10 cellular contexts compared by ENCODE assay signal in the genomic region with DNA sequence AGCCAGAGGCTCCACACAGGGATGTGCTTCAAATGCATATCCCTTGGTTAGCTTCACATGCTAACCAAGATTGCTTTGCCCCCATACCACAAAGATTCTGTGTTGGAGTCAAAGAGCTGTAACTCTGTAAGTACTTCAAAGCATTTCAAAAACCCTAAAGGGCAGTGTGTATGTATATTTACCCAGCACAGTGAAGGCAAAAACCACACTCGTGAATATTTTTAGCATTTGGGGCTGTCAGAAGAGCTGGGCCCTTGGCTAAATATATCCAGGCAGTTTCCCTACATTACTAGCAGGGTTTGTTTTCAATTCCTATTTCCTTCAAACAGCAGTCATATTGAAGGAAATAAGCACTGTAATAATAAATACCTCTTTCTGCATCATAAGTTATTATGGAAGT.
DNase-seq lines count a peak whose midpoint lies in the region; ATAC-seq and TF ChIP-seq lines count a peak whose summit lies in the region.
"Had no signal": no experiment of that assay in that cellular context is flagged by ENCODE, and none has a peak within 500 bp of the region (broad histone marks: within the 10 kb centered on the region; RNA-seq: fewer than 3 reads in every experiment).

No MANE protein-coding gene starts in this region.

- no peak overlapping the region for H3K4me2 ChIP-seq in trophoblast cell (ENCODE audit: low read length)

- in situ Hi-C loops in transverse colon (cut with MboI; ENCODE audit: low pct_ligation_motif_present in 1 of 4, low pct_unique_long_range_greater_than_20kb in 1 of 4, low sequenced_read_pairs in 3 of 4), result no loop called here

- H3K79me2 ChIP-seq in trophoblast cell (ENCODE audit: control insufficient read depth, insufficient read depth, low read length, poor library complexity), result no peaks in the 10 kb centered on the region

- H3K23ac ChIP-seq in trophoblast cell (ENCODE audit: low read length), result no peak overlapping the region

- intact Hi-C loops in transverse colon (cut with DNase I; ENCODE audit: low total_unique reads), result no loop called here

- H2AFZ ChIP-seq in trophoblast cell (ENCODE audit: insufficient read depth, low read length, poor library complexity), result no peak overlapping the region

- H2BK12ac ChIP-seq in trophoblast cell (ENCODE audit: low read length), result no peak overlapping the region

- no peak overlapping the region for H4K12ac ChIP-seq in trophoblast cell (ENCODE audit: low read depth, low read length)

- TF ChIP-seq EP300 in transverse colon (IDR thresholded peaks at IDR 0.05; ENCODE audit: low read depth), result no peak

- H3K9me3 ChIP-seq in trophoblast cell (ENCODE audit: insufficient read depth, low read depth, low read length), result no peaks in the 10 kb centered on the region
- H3K9me3 ChIP-seq in transverse colon, result no peaks in the 10 kb centered on the region
- H3K9me3 ChIP-seq: prostate gland had no signal

- H3K9ac ChIP-seq in trophoblast cell (ENCODE audit: low read length), result no peak overlapping the region

- H3K4ac ChIP-seq in trophoblast cell (ENCODE audit: low read depth, low read length), result no peak overlapping the region

- TF ChIP-seq POLR2A in transverse colon (IDR thresholded peaks at IDR 0.05), result no peak

- H3K27me3 ChIP-seq in trophoblast cell (ENCODE audit: insufficient read depth, low read length) (no peaks in the 10 kb centered on the region), transverse colon (no peaks in the 10 kb centered on the region)

- no peak for TF ChIP-seq CTCF in transverse colon (IDR thresholded peaks at IDR 0.05)

- peak; percentile 75 for DNase-seq in NOMO-1 treated with DMSO at 0.1 percent for 48 hours (lab: John Stamatoyannopoulos, UW; ENCODE audit: unreplicated experiment)
- DNase-seq in trophoblast cell, result no peak
- no peak for DNase-seq in stimulated activated CD4-positive, alpha-beta T cell treated with anti-CD3 and anti-CD28 coated beads, Interleukin-4, amount 100 ng/mL, for 4 hours
- DNase-seq in transverse colon, result no peak
- DNase-seq in NCI-H2081 treated with DMSO at 0.1 percent for 48 hours (lab: John Stamatoyannopoulos, UW), result no peak
- DNase-seq: NCI-H510A treated with DMSO at 0.1 percent for 48 hours had no signal

- H4K91ac ChIP-seq in trophoblast cell (ENCODE audit: low read depth, low read length), result no peak overlapping the region

- no peak overlapping the region for H4K8ac ChIP-seq in trophoblast cell (ENCODE audit: low read depth, low read length)

- no peak overlapping the region for H2BK120ac ChIP-seq in trophoblast cell (ENCODE audit: insufficient read depth, low read length, poor library complexity)

- no peak overlapping the region for H3K14ac ChIP-seq in trophoblast cell (ENCODE audit: low read length)

- H3K36me3 ChIP-seq in trophoblast cell (ENCODE audit: control insufficient read depth in 1 of 2, insufficient read depth in 2 of 2, low read length in 2 of 2) (no peaks in the 10 kb centered on the region), transverse colon (no peaks in the 10 kb centered on the region)
- H3K36me3 ChIP-seq: prostate gland had no signal

- H2AK5ac ChIP-seq in trophoblast cell (ENCODE audit: low read length), result peak overlapping the region; percentile 1

- ATAC-seq in GM18867 (IDR thresholded peaks at IDR 0.05; ENCODE audit: unreplicated experiment), result peak; percentile 70
- ATAC-seq in HG02623 (IDR thresholded peaks at IDR 0.05; ENCODE audit: unreplicated experiment), result peak; percentile 65
- ATAC-seq: esophagus mucosa had no signal

- no CpG with 5 or more reads among the region's 1 CpG for WGBS in trophoblast cell (ENCODE audit: extremely low coverage, insufficient coverage, insufficient read length)
- 17 to 36% methylated on average over 1 of the region's 1 CpG for WGBS in transverse colon (ENCODE audit: low coverage in 1 of 2), 2 donors

- H3K79me1 ChIP-seq in trophoblast cell (ENCODE audit: low read length), result peaks cover 4% of the 10 kb centered on the region

- H3K4me1 ChIP-seq in trophoblast cell (ENCODE audit: control insufficient read depth in 1 of 2, insufficient read depth in 2 of 2, low read length in 2 of 2), result peaks cover 14 to 22% of the 10 kb centered on the region in 2 experiments
- H3K4me1 ChIP-seq in transverse colon, result no peaks in the 10 kb centered on the region
- H3K4me1 ChIP-seq: prostate gland had no signal

- H3K18ac ChIP-seq in trophoblast cell (ENCODE audit: low read length), result no peak overlapping the region

- H3K27ac ChIP-seq in trophoblast cell (ENCODE audit: low read depth, low read length), result no peak overlapping the region
- H3K27ac ChIP-seq in transverse colon, result no peak overlapping the region
- H3K27ac ChIP-seq: prostate gland had no signal

- H3K4me3 ChIP-seq in trophoblast cell (ENCODE audit: low read depth, low read length), result no peak overlapping the region
- H3K4me3 ChIP-seq in transverse colon, result no peak overlapping the region
- H3K4me3 ChIP-seq: prostate gland had no signal

- H2BK5ac ChIP-seq in trophoblast cell (ENCODE audit: low read depth, low read length, poor library complexity), result no peak overlapping the region
